ENCODE assay signal across 1 cellular context in genomic region chr19:54266133-54266532, GRCh38.
A peak's percentile ranks its signal among the peaks of the same experiment; 100 is the strongest.
TF ChIP-seq lines count a peak whose summit lies in the region.

No MANE protein-coding gene starts in this region.

TF ChIP-seq in K562, 482 proteins besides CTCF, POLR2A, EP300 and RAD21 (continued from another document):
- TF ChIP-seq RREB1 (CRISPR knock-in tag; IDR thresholded peaks at IDR 0.05), result no peak
- no peak for TF ChIP-seq ZNF407 (IDR thresholded peaks at IDR 0.05; ENCODE audit: low read depth)
- TF ChIP-seq ZFP91 (CRISPR knock-in tag; IDR thresholded peaks at IDR 0.05), result no peak
- no peak for TF ChIP-seq HNRNPH1 (optimal IDR thresholded peaks at IDR 0.05; ENCODE audit: low read depth, low read length)
- peak; percentile 56; the same call in 1 of the 2 replicates for TF ChIP-seq HDAC2 (IDR thresholded peaks at IDR 0.05)
- TF ChIP-seq ZNF174 (CRISPR knock-in tag; IDR thresholded peaks at IDR 0.05), result no peak
- TF ChIP-seq NR2F6 (CRISPR knock-in tag; IDR thresholded peaks at IDR 0.05), result no peak
- TF ChIP-seq TEAD2 (tag; IDR thresholded peaks at IDR 0.05), result peak; percentile 100
- TF ChIP-seq RBM22 (IDR thresholded peaks at IDR 0.05; ENCODE audit: low read depth, low read length, poor library complexity, severe bottlenecking), result no peak
- TF ChIP-seq ZC3H4 (CRISPR knock-in tag; IDR thresholded peaks at IDR 0.05; ENCODE audit: borderline replicate concordance), result no peak
- no peak for TF ChIP-seq NCOR1 (IDR thresholded peaks at IDR 0.05)
- TF ChIP-seq MCM2 (IDR thresholded peaks at IDR 0.05; ENCODE audit: low read depth), result no peak
- peak in 1 of 2 experiments; percentile 93; a peak in 3 of 4 replicates for TF ChIP-seq RCOR1 (IDR thresholded peaks at IDR 0.05; ENCODE audit: borderline replicate concordance in 1 of 2, low read depth in 2 of 2, low read length in 2 of 2)
- no peak for TF ChIP-seq TAF7 (tag; IDR thresholded peaks at IDR 0.05)
- TF ChIP-seq DLX4 (CRISPR knock-in tag; IDR thresholded peaks at IDR 0.05), result no peak
- TF ChIP-seq FOS (IDR thresholded peaks at IDR 0.05; ENCODE audit: extremely low read depth, insufficient read length), result no peak
